19 cellular contexts compared by ENCODE assay signal in the genomic region with DNA sequence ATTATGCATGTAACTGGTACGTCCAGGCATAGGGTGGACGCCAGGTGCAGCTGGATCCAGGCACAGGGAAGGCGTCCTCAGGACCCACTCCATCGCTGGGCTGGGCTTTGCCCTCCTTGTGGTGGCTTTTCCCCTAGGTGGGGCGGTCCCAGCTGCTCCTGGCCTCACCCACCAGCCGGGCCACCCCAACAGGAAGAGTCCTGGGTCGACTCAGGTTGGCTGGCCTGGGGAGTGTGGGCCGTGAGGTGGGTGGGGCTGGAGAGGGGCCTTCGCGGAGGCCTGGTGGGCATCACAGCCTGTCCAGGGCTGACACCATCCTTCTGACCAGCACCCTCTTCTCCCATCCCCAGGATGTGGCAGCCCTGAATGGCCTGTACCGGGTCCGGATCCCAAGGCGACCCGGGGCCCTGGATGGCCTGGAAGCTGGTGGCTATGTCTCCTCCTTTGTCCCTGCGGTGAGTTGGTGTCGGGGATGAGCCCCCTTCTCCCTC. TPM values are rescaled to one million over a fixed set of nuclear protein-coding genes. Genes with fewer than 3 reads are reported as not detected.
"Had no signal": no experiment of that assay in that cellular context is flagged by ENCODE, and none has a peak within 500 bp of the region (broad histone marks: within the 10 kb centered on the region; RNA-seq: fewer than 3 reads in every experiment).

No MANE protein-coding gene starts in this region.

- H3K27me3 Mint-ChIP-seq: activated B cell treated with CpG ODN at 0.5 μM for 24 hours; activated CD4-positive, alpha-beta T cell treated with anti-CD3 and anti-CD28 coated beads, Interleukin-2, amount 10 ng/mL, durations not matched to agents 24 days and 14 days; activated CD8-positive, alpha-beta memory T cell treated with anti-CD3 and anti-CD28 coated beads, Interleukin-2, amount 10 ng/mL, durations not matched to agents 7 days and 5 days; activated naive CD8-positive, alpha-beta T cell treated with anti-CD3 and anti-CD28 coated beads for 36 hours; activated T-cell treated with anti-CD3 and anti-CD28 coated beads, Interleukin-2, amount 50 U/mL, for 24 hours; T-helper 17 cell had no signal

- H3K9me3 ChIP-seq: Peyer's patch had no signal

- H3K4me3 Mint-ChIP-seq: activated B cell treated with CpG ODN at 0.5 μM for 24 hours; activated CD8-positive, alpha-beta memory T cell treated with anti-CD3 and anti-CD28 coated beads, Interleukin-2, amount 10 ng/mL, durations not matched to agents 7 days and 5 days; activated naive CD4-positive, alpha-beta T cell treated with anti-CD3 and anti-CD28 coated beads, Interleukin-2, amount 10 ng/mL, durations not matched to agents 7 days and 5 days; activated naive CD8-positive, alpha-beta T cell treated with anti-CD3 and anti-CD28 coated beads for 36 hours; activated T-cell treated with anti-CD3 and anti-CD28 coated beads, Interleukin-2, amount 50 U/mL, for 24 hours had no signal

- H3K4me3 ChIP-seq: Peyer's patch had no signal

- H3K27ac Mint-ChIP-seq: activated B cell treated with CpG ODN at 0.5 μM for 24 hours; activated CD4-positive, alpha-beta T cell treated with anti-CD3 and anti-CD28 coated beads, Interleukin-2, amount 10 ng/mL, durations not matched to agents 24 days and 14 days; activated CD8-positive, alpha-beta memory T cell treated with anti-CD3 and anti-CD28 coated beads, Interleukin-2, amount 10 ng/mL, durations not matched to agents 7 days and 5 days; activated naive CD4-positive, alpha-beta T cell treated with anti-CD3 and anti-CD28 coated beads, Interleukin-2, amount 10 ng/mL, durations not matched to agents 7 days and 5 days; activated naive CD8-positive, alpha-beta T cell treated with anti-CD3 and anti-CD28 coated beads for 36 hours; activated T-helper 1 cell treated with anti-CD3 and anti-CD28 coated beads, Interleukin-12 subunit alpha, Interleukin-12 subunit beta, Interleukin-2, Interleukin-4 antibody, amounts not matched to agents 30 ng/mL and 10 ng/mL and 1 ng/mL, durations not matched to agents 14 hours and 24 hours and 36 hours; T-helper 17 cell had no signal

- H3K27ac ChIP-seq: Peyer's patch, RWPE1 had no signal

- H3K9me3 Mint-ChIP-seq: activated B cell treated with CpG ODN at 0.5 μM for 24 hours; activated CD4-positive, alpha-beta T cell treated with anti-CD3 and anti-CD28 coated beads, Interleukin-2, amount 10 ng/mL, durations not matched to agents 24 days and 14 days; activated naive CD8-positive, alpha-beta T cell treated with anti-CD3 and anti-CD28 coated beads for 36 hours; activated T-cell treated with anti-CD3 and anti-CD28 coated beads, Interleukin-2, amount 50 U/mL, for 24 hours; activated T-helper 1 cell treated with anti-CD3 and anti-CD28 coated beads, Interleukin-12 subunit alpha, Interleukin-12 subunit beta, Interleukin-2, Interleukin-4 antibody, amounts not matched to agents 30 ng/mL and 10 ng/mL and 1 ng/mL, durations not matched to agents 14 hours and 24 hours and 36 hours had no signal

- ATAC-seq: activated CD8-positive, alpha-beta memory T cell treated with anti-CD3 and anti-CD28 coated beads, Interleukin-2, amount 10 ng/mL, durations not matched to agents 7 days and 5 days; T-helper 17 cell had no signal

- DNase-seq: activated B cell treated with CpG ODN at 0.5 μM for 24 hours; activated CD4-positive, alpha-beta T cell treated with anti-CD3 and anti-CD28 coated beads for 1 hour; activated CD8-positive, alpha-beta memory T cell treated with anti-CD3 and anti-CD28 coated beads, Interleukin-2, amount 10 ng/mL, durations not matched to agents 7 days and 5 days; activated gamma-delta T cell treated with Interleukin-2 at 50 U/mL for 16 hours; activated T-cell treated with anti-CD3 and anti-CD28 coated beads, Interleukin-2, amount 50 U/mL, for 24 hours; NCI-H1105 treated with DMSO at 0.1 percent for 48 hours; NCI-H1436 treated with DMSO at 0.1 percent for 48 hours; NCI-H187; NCI-H2081; NCI-H510A treated with DMSO at 0.1 percent for 48 hours; T-helper 17 cell; T-helper 9 cell had no signal

RNA-seq across cellular contexts. Expression of a gene that starts 3.2 kb away (rescaled TPM):
- total RNA-seq: activated CD8-positive, alpha-beta memory T cell treated with anti-CD3 and anti-CD28 coated beads, Interleukin-2, amount 10 ng/mL, durations not matched to agents 7 days and 5 days had no signal

RNA-seq across cellular contexts. Expression of a gene that starts 33.9 kb away (rescaled TPM):
- total RNA-seq: activated B cell treated with CpG ODN at 0.5 μM for 24 hours; activated CD4-positive, alpha-beta T cell treated with anti-CD3 and anti-CD28 coated beads, Interleukin-2, amount 10 ng/mL, durations not matched to agents 24 days and 14 days; activated CD8-positive, alpha-beta memory T cell treated with anti-CD3 and anti-CD28 coated beads, Interleukin-2, amount 10 ng/mL, durations not matched to agents 7 days and 5 days; activated naive CD8-positive, alpha-beta T cell treated with anti-CD3 and anti-CD28 coated beads for 36 hours; activated T-helper 1 cell treated with anti-CD3 and anti-CD28 coated beads, Interleukin-12 subunit alpha, Interleukin-12 subunit beta, Interleukin-2, Interleukin-4 antibody, amounts not matched to agents 30 ng/mL and 10 ng/mL and 1 ng/mL, durations not matched to agents 14 hours and 24 hours and 36 hours; cardiac septum; T-helper 17 cell had no signal

RNA-seq across cellular contexts. Expression of a gene that starts 47.1 kb away (rescaled TPM):
- total RNA-seq: activated CD8-positive, alpha-beta memory T cell treated with anti-CD3 and anti-CD28 coated beads, Interleukin-2, amount 10 ng/mL, durations not matched to agents 7 days and 5 days; cardiac septum; Peyer's patch had no signal
